ENCODE assay signal across 8 cellular contexts in the genomic region with DNA sequence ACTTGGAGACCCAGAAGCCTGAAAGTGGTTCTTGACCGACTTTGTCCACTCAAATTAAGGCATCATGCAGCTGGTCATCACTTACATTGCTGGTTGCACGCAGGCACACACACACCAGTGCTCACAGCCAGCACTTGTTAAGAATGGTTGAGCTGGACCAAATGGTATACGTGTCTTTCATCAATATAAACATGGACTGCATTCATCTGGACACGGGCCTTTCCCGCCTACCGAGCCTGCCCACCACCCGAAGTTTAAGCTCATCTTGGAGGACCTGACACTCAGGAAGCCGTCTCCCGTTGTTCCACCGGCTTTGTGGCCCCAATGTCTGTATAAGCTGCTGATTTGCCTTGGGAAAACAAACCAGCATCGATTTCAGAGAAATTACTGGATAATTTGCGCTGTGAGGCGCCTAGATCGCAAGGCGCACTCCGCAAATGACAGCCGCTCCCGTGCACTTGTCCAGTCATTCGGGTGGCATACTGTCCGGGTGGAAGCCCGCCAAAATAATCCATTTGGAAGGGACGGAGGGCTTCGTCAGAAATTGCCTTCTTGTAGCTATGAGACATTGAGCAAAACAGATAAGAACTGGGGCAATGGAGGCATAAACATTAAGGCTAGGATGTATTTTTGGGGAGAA. TPM values are rescaled to one million over a fixed set of nuclear protein-coding genes. Genes with fewer than 3 reads are reported as not detected.
DNase-seq lines count a peak whose midpoint lies in the region; ATAC-seq and TF ChIP-seq lines count a peak whose summit lies in the region.

No MANE protein-coding gene starts in this region.

- WGBS in smooth muscle cell (ENCODE audit: low lambda C conversion rate): 7% methylated on average over 23 of the region's 23 CpGs

- DNase-seq in activated T-cell treated with anti-CD3 and anti-CD28 coated beads for 1 hour (ENCODE audit: low read depth) (peak; percentile 2), NCI-H2029 treated with DMSO at 0.1 percent for 48 hours (lab: John Stamatoyannopoulos, UW) (peak; percentile 47), amniotic epithelial cell (ENCODE audit: low read depth) (peak; percentile 9), smooth muscle cell (lab: John Stamatoyannopoulos, UW; ENCODE audit: unreplicated experiment) (peak; percentile 59), NAMALWA (ENCODE audit: low spot score) (no peak)
- DNase-seq in activated T-cell treated with anti-CD3 and anti-CD28 coated beads, Interleukin-2, amount 50 U/mL, for 48 hours: no peak

- no peaks in the 10 kb centered on the region for H3K9me3 ChIP-seq in smooth muscle cell (replicated peaks; ENCODE audit: low read depth)

- no peak for TF ChIP-seq CTCF in smooth muscle cell (IDR thresholded peaks at IDR 0.05; ENCODE audit: borderline replicate concordance, insufficient read depth, poor library complexity, severe bottlenecking)

- peaks cover 27% of the 10 kb centered on the region for H3K4me1 ChIP-seq in smooth muscle cell (ENCODE audit: low read depth)

- H3K4me3 ChIP-seq in iPS-11a (ENCODE audit: low read depth, low read length) (peak overlapping the region; percentile 80), smooth muscle cell (peak overlapping the region; percentile 77)

- peak overlapping the region; percentile 94 for H2AFZ ChIP-seq in smooth muscle cell (ENCODE audit: low read depth)

- H4K20me1 ChIP-seq in smooth muscle cell (ENCODE audit: low read depth): peaks cover 10% of the 10 kb centered on the region

- no peaks in the 10 kb centered on the region for H3K36me3 ChIP-seq in smooth muscle cell (ENCODE audit: low read depth)

- no peaks in the 10 kb centered on the region for H3F3A ChIP-seq in smooth muscle cell (ENCODE audit: low read depth)

- H3K79me2 ChIP-seq in smooth muscle cell (ENCODE audit: low read depth): peaks cover 21% of the 10 kb centered on the region

- H3K27ac ChIP-seq in smooth muscle cell (ENCODE audit: low read depth): peak overlapping the region; percentile 99

- H3K4me2 ChIP-seq in smooth muscle cell: peak overlapping the region; percentile 95

- peak; percentile 27 for ATAC-seq in HG02588 (IDR thresholded peaks at IDR 0.05; ENCODE audit: unreplicated experiment)

- H3K9ac ChIP-seq in smooth muscle cell (ENCODE audit: low read depth): peak overlapping the region; percentile 99

- peaks cover 9% of the 10 kb centered on the region for H3K27me3 ChIP-seq in smooth muscle cell (ENCODE audit: low read depth)

RNA-seq across cellular contexts. Expression of gene AKAIN1, which starts 40.1 kb away (rescaled TPM):
- not detected in 2 replicates for total RNA-seq in smooth muscle cell
- not detected in 2 replicates for polyA plus RNA-seq in smooth muscle cell

RNA-seq across cellular contexts. Expression of gene ZBTB14, which starts 58.3 kb away (rescaled TPM):
- total RNA-seq in smooth muscle cell: 11.6 and 12.5 TPM in 2 replicates
- polyA plus RNA-seq in smooth muscle cell: 5.8 and 9.7 TPM in 2 replicates

Comparison
In these comparisons a context has a peak if more than half of its experiments do, and no peak if none do; other contexts are left out.
1. DNase-seq: peak in activated T-cell treated with anti-CD3 and anti-CD28 coated beads for 1 hour (single experiment), NCI-H2029 treated with DMSO at 0.1 percent for 48 hours (single experiment), amniotic epithelial cell (single experiment) and smooth muscle cell (single experiment); none in activated T-cell treated with anti-CD3 and anti-CD28 coated beads, Interleukin-2, amount 50 U/mL, for 48 hours (0 of 2) and NAMALWA (single experiment).